Comparison of ENCODE assay signal across 17 cellular contexts in the genomic region with DNA sequence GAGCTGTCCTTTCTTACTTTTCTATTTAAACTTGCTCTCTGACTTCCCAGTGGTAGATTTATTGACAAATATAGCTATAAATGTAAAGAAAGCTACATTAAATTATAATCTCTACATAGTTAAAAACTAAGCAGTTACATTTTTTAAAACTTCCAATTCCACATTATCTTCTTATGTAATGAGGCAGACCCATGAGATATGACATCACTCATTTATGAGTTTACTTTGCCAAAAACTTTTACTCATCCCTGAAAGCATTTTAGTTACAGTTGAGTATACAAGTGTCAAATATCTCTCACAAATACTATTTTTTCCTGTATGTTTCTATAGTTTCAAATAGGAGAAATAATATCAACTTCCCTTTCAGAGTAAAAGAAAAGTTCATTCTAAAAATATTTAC. TPM values are rescaled to one million over a fixed set of nuclear protein-coding genes. Genes with fewer than 3 reads are reported as not detected.
A peak's percentile ranks its signal among the peaks of the same experiment; 100 is the strongest.
DNase-seq lines count a peak whose midpoint lies in the region; ATAC-seq, FAIRE-seq and TF ChIP-seq lines count a peak whose summit lies in the region.
"Had no signal": no experiment of that assay in that cellular context is flagged by ENCODE, and none has a peak within 500 bp of the region (broad histone marks: within the 10 kb centered on the region; RNA-seq: fewer than 3 reads in every experiment).

No MANE protein-coding gene starts in this region.

- no peaks in the 10 kb centered on the region for H3K79me1 ChIP-seq in neuronal stem cell (ENCODE audit: low read depth, low read length)

- H3K23ac ChIP-seq in neuronal stem cell (ENCODE audit: low read depth, low read length, poor library complexity), result no peak overlapping the region

- H2AFZ ChIP-seq in GM23248 (no peak overlapping the region), Karpas-422 (ENCODE audit: low read length) (no peak overlapping the region), neuronal stem cell (ENCODE audit: low read length) (no peak overlapping the region)
- H2AFZ ChIP-seq: GM23338 had no signal

- H4K8ac ChIP-seq in neuronal stem cell (ENCODE audit: low read depth, low read length), result no peak overlapping the region

- in situ Hi-C loops in GM23248 (cut with MboI), result no loop called here

- POLR2A ChIA-PET in CD4-positive, alpha-beta T cell (lab: Charles Lee), result no interaction called here

- CTCF ChIA-PET in CD4-positive, alpha-beta T cell (lab: Charles Lee), result no interaction called here

- FAIRE-seq in GM19239 (lab: Jason Lieb, UNC), result no peak
- FAIRE-seq: GM12878, H54 had no signal

- no peak overlapping the region for H2BK12ac ChIP-seq in neuronal stem cell (ENCODE audit: low read length)

- H3K4me3 Mint-ChIP-seq in CD4-positive, alpha-beta T cell, result no peak overlapping the region
- H3K4me3 Mint-ChIP-seq: CD4-positive, alpha-beta memory T cell; GM23338 had no signal

- H3K4me3 ChIP-seq in GM23248 (no peak overlapping the region), Karpas-422 (ENCODE audit: low read length) (no peak overlapping the region), fibroblast of mammary gland (ENCODE audit: control insufficient read depth, low read depth, low read length) (no peak overlapping the region), neuronal stem cell (ENCODE audit: low read length in 2 of 2) (no peak overlapping the region)
- H3K4me3 ChIP-seq: GM12878, GM23338 had no signal

- intact Hi-C loops in CD4-positive, alpha-beta T cell (cut with DNase I, micrococcal nuclease), result no loop called here

- no peaks in the 10 kb centered on the region for H4K20me1 ChIP-seq in GM23248 (ENCODE audit: insufficient read depth)
- H4K20me1 ChIP-seq in Karpas-422 (ENCODE audit: insufficient read depth, low read depth, low read length), result no peaks in the 10 kb centered on the region

- H3K4me2 ChIP-seq in GM23248 (ENCODE audit: unreplicated experiment) (no peak overlapping the region), Karpas-422 (ENCODE audit: low read depth, low read length, poor library complexity, severe bottlenecking) (no peak overlapping the region), neuronal stem cell (ENCODE audit: insufficient read depth, low read length, poor library complexity, severe bottlenecking) (no peak overlapping the region)
- H3K4me2 ChIP-seq: GM23338, KMS-11 had no signal

- peaks cover 53% of the 10 kb centered on the region for H3K27me3 Mint-ChIP-seq in CD4-positive, alpha-beta T cell

- no peaks in the 10 kb centered on the region for H3K9me2 ChIP-seq in GM23248 (ENCODE audit: insufficient read depth)
- no peaks in the 10 kb centered on the region for H3K9me2 ChIP-seq in Karpas-422 (replicated peaks; ENCODE audit: insufficient read depth, low read length)

- DNase-seq in GM23248 (peak; percentile 11), Karpas-422 (peak; percentile 9), fibroblast of mammary gland (ENCODE audit: low read depth) (peak; percentile 11), GM19239 (ENCODE audit: insufficient read length, low spot score) (no peak), neuronal stem cell (ENCODE audit: low spot score) (no peak)
- no peak for DNase-seq in CD4-positive, alpha-beta T cell
- DNase-seq: ACHN; CD4-positive, alpha-beta memory T cell; DMS53; DND-41; EL had no signal

- H3K27ac Mint-ChIP-seq in CD4-positive, alpha-beta T cell, result no peak overlapping the region
- H3K27ac Mint-ChIP-seq: CD4-positive, alpha-beta memory T cell; GM23338 had no signal

- H3K27ac ChIP-seq in GM23248 (no peak overlapping the region), Karpas-422 (ENCODE audit: low read length) (no peak overlapping the region), neuronal stem cell (replicated peaks; ENCODE audit: low read length) (no peak overlapping the region)
- no peak overlapping the region for H3K27ac ChIP-seq in CD4-positive, alpha-beta T cell (ENCODE audit: low read depth, low read length)
- H3K27ac ChIP-seq: C4-2B, KMS-11 had no signal

- peaks cover 28% of the 10 kb centered on the region for H3K4me1 Mint-ChIP-seq in CD4-positive, alpha-beta T cell (ENCODE audit: low read depth)

- no peaks in the 10 kb centered on the region for H3K36me3 Mint-ChIP-seq in CD4-positive, alpha-beta T cell (ENCODE audit: low read depth)
- H3K36me3 Mint-ChIP-seq: CD4-positive, alpha-beta memory T cell had no signal

- no peak for ATAC-seq in CD4-positive, alpha-beta T cell (ENCODE audit: poor library complexity)
- ATAC-seq: GM12878, GM23338, HCT116 had no signal

- H3K9ac ChIP-seq in GM23248 (no peak overlapping the region), Karpas-422 (ENCODE audit: low read length) (no peak overlapping the region), neuronal stem cell (ENCODE audit: low read depth, low read length, poor library complexity) (no peak overlapping the region)
- H3K9ac ChIP-seq: KMS-11 had no signal

- no peaks in the 10 kb centered on the region for H3K4me1 ChIP-seq in GM23248 (ENCODE audit: insufficient read depth)
- H3K4me1 ChIP-seq in Karpas-422 (ENCODE audit: low read length), result no peaks in the 10 kb centered on the region
- peaks cover 3 to 4% of the 10 kb centered on the region in 2 donors for H3K4me1 ChIP-seq in neuronal stem cell (ENCODE audit: control insufficient read depth in 2 of 2, insufficient read depth in 1 of 2, low read depth in 1 of 2, low read length in 2 of 2)

- H3K36me3 ChIP-seq in GM23248 (ENCODE audit: low read depth) (no peaks in the 10 kb centered on the region), Karpas-422 (ENCODE audit: insufficient read depth, low read length) (no peaks in the 10 kb centered on the region), neuronal stem cell (replicated peaks in 1 of 2; ENCODE audit: control insufficient read depth in 2 of 2, insufficient read depth in 2 of 2, low read length in 2 of 2) (no peaks in the 10 kb centered on the region)

- H3K79me2 ChIP-seq in GM23248 (ENCODE audit: insufficient read depth) (no peaks in the 10 kb centered on the region), Karpas-422 (ENCODE audit: low read length) (no peaks in the 10 kb centered on the region)

- H3K18ac ChIP-seq in neuronal stem cell (ENCODE audit: low read length), result no peak overlapping the region

- H3F3A ChIP-seq in GM23248 (ENCODE audit: insufficient read depth), result no peaks in the 10 kb centered on the region

- H3K9me3 Mint-ChIP-seq in CD4-positive, alpha-beta T cell, result no peaks in the 10 kb centered on the region

- H3K14ac ChIP-seq in neuronal stem cell (ENCODE audit: low read length), result no peak overlapping the region

- H2AK5ac ChIP-seq in neuronal stem cell (ENCODE audit: low read depth, low read length), result no peak overlapping the region

- H4K91ac ChIP-seq in neuronal stem cell (ENCODE audit: low read depth, low read length, poor library complexity), result no peak overlapping the region

- H3K9me3 ChIP-seq in GM23248 (ENCODE audit: low read depth) (no peaks in the 10 kb centered on the region), Karpas-422 (ENCODE audit: low read length) (no peaks in the 10 kb centered on the region), neuronal stem cell (replicated peaks in 1 of 2; ENCODE audit: control insufficient read depth in 2 of 2, insufficient read depth in 1 of 2, low read depth in 1 of 2, low read length in 2 of 2) (no peaks in the 10 kb centered on the region)
- H3K9me3 ChIP-seq in CD4-positive, alpha-beta T cell (ENCODE audit: control insufficient read depth, low read length), result no peaks in the 10 kb centered on the region

- H2BK5ac ChIP-seq in neuronal stem cell (ENCODE audit: low read length), result no peak overlapping the region

- no peak overlapping the region for H2BK15ac ChIP-seq in neuronal stem cell (ENCODE audit: low read length)

- no peak for TF ChIP-seq CTCF in fibroblast of mammary gland (conservative IDR thresholded peaks at IDR 0.05; ENCODE audit: control insufficient read depth, insufficient read depth, low read depth, low read length)
- no peak for TF ChIP-seq CTCF in CD4-positive, alpha-beta T cell (IDR thresholded peaks at IDR 0.05)

- H3K27me3 ChIP-seq in GM23248 (replicated peaks; ENCODE audit: insufficient read depth) (peaks cover 46% of the 10 kb centered on the region), Karpas-422 (ENCODE audit: low read length) (no peaks in the 10 kb centered on the region), neuronal stem cell (ENCODE audit: control insufficient read depth in 3 of 3, insufficient read depth in 3 of 3, low read depth in 1 of 3, low read length in 3 of 3) (peaks cover 5 to 47% (median 24%) of the 10 kb centered on the region in 3 experiments)
- peaks cover 45% of the 10 kb centered on the region for H3K27me3 ChIP-seq in CD4-positive, alpha-beta T cell (ENCODE audit: control insufficient read depth, insufficient read depth, low read length)

- H3K4ac ChIP-seq in neuronal stem cell (ENCODE audit: low read length), result no peak overlapping the region

- H2BK120ac ChIP-seq in neuronal stem cell (ENCODE audit: low read depth, low read length), result no peak overlapping the region

RNA-seq across cellular contexts. Expression of gene NMNAT2, which starts 3.8 kb away (rescaled TPM):
- 2.4 and 6.2 TPM in 2 replicates for total RNA-seq in GM23248 (2014; rRNA removed; shearing (Covaris generic))
- polyA plus RNA-seq in GM23248 (2016; fragmentation: Nextera tagmentation; extraction: Ambion mirVana), result 3.6 and 4.2 TPM in 2 replicates
- not detected in 2 replicates for total RNA-seq in Karpas-422 (2014; rRNA removed; shearing (Covaris generic); ENCODE audit: low replicate concordance)
- total RNA-seq in CD4-positive, alpha-beta T cell, result not detected
- 0.45 TPM for polyA plus RNA-seq in neuronal stem cell (2013, experiment 1 of 2)
- polyA plus RNA-seq in neuronal stem cell (2013, experiment 2 of 2), result 0.89 TPM
- total RNA-seq: CD4-positive, alpha-beta memory T cell had no signal
- polyA plus RNA-seq: CD4-positive, alpha-beta memory T cell had no signal

RNA-seq across cellular contexts. Expression of gene SMG7, which starts 57.9 kb away (rescaled TPM):
- 16.2 and 18.7 TPM in 2 replicates for total RNA-seq in GM23248 (2014; rRNA removed; shearing (Covaris generic))
- polyA plus RNA-seq in GM23248 (2016; fragmentation: Nextera tagmentation; extraction: Ambion mirVana), result 28.2 and 32.8 TPM in 2 replicates
- total RNA-seq in Karpas-422 (2014; rRNA removed; shearing (Covaris generic); ENCODE audit: low replicate concordance), result 41.1 and 99.7 TPM in 2 replicates
- total RNA-seq in CD4-positive, alpha-beta T cell, result 10 to 100 TPM; 35.2 to 39.1 TPM
- 42.8 TPM for polyA plus RNA-seq in neuronal stem cell (2013, experiment 1 of 2)
- polyA plus RNA-seq in neuronal stem cell (2013, experiment 2 of 2), result 44.2 TPM

Comparison
In these comparisons a context has a peak if more than half of its experiments do, and no peak if none do; other contexts are left out.
1. DNase-seq: peak in GM23248 (single experiment), Karpas-422 (single experiment) and fibroblast of mammary gland (single experiment); none in CD4-positive, alpha-beta T cell (0 of 10), GM19239 (single experiment) and neuronal stem cell (single experiment).